7 cellular contexts compared by ENCODE assay signal in the genomic region with DNA sequence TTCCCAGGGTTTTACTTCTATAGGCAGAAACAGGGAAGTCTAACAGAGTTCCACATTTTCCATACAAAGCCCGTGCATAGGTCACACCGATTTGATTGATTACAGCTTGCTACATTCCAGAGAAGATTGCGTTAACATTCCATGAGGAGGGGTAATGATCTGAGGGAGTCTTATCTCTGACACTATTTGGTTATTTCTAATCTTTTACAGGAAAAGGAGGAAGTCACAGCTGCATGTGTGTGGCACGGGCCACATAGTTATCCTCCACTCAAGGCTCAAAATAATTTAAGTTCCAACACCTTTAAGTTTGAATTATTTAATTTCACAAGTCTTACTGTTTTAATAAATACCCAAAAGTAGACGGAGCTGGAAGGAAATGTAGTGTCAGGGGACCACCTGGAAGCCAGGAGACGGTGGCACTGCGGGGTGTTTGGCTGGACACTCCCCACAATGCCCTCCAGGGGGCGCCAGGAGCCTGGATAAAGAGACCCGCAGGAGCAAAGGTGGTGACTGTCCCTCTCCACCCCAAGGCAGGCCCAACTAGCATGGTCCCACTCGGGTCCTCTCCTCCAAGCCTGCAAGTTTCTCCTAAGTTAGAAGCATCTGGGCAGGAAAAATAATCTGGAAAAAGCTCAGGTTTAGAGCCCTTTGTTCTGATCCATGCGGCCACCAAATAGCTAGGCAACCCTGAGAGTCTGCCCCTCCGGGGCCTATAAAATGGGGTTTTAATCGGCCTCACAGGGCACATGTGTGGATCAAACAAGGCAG. TPM values are rescaled to one million over a fixed set of nuclear protein-coding genes. Genes with fewer than 3 reads are reported as not detected.
A peak's percentile ranks its signal among the peaks of the same experiment; 100 is the strongest.
DNase-seq lines count a peak whose midpoint lies in the region; ATAC-seq, FAIRE-seq and TF ChIP-seq lines count a peak whose summit lies in the region.

No MANE protein-coding gene starts in this region.

- TF ChIP-seq CTCF in VCaP (conservative IDR thresholded peaks at IDR 0.05) (peak; percentile 94), brain (conservative IDR thresholded peaks at IDR 0.05) (peak; percentile 99 to 100)

- peaks cover 6% of the 10 kb centered on the region for H3K4me1 Mint-ChIP-seq in brain

- H3K9me3 Mint-ChIP-seq in brain, result no peaks in the 10 kb centered on the region

- H3K27ac ChIP-seq in VCaP, result no peak overlapping the region; the same call in 1 of the 2 replicates

- no peaks in the 10 kb centered on the region for H3K36me3 Mint-ChIP-seq in brain

- peak overlapping the region in 1 of 5 experiments; percentile 9 for H3K27ac Mint-ChIP-seq in brain

- intact Hi-C loops in left colon (cut with DNase I, micrococcal nuclease), result loop anchor here (2.0 to 10.0 kb wide), 3 partner anchors 93 to 300 kb away; no protein-coding TSS in a partner anchor

- FAIRE-seq in GM12891 (lab: Jason Lieb, UNC), result no peak

- ATAC-seq in left colon (peak; percentile 71), GM21367 (IDR thresholded peaks at IDR 0.05; ENCODE audit: unreplicated experiment) (no peak)

- peaks cover 11% of the 10 kb centered on the region for H3K27me3 Mint-ChIP-seq in brain

- no peak for TF ChIP-seq POLR2A in GM12891 (IDR thresholded peaks at IDR 0.05; ENCODE audit: low read depth, low read length)

- no peak overlapping the region for H3K4me3 Mint-ChIP-seq in brain

- DNase-seq in GM12891 (ENCODE audit: insufficient read length, low spot score), result peak; percentile 69
- DNase-seq in NCI-H2029 treated with DMSO at 0.1 percent for 48 hours (lab: John Stamatoyannopoulos, UW), result peak; percentile 58
- DNase-seq in left colon, result peak; percentile 76 to 86
- DNase-seq in stimulated activated CD4-positive, alpha-beta T cell treated with anti-CD3 and anti-CD28 coated beads, Interleukin-4, amount 100 ng/mL, for 1 hour, result peak; percentile 82

TF ChIP-seq in GM12891, 5 proteins besides CTCF, POLR2A, EP300 and RAD21:
- TF ChIP-seq POLR2AphosphoS5 (IDR thresholded peaks at IDR 0.05; ENCODE audit: low read depth, low read length) (no peak), TAF1 (IDR thresholded peaks at IDR 0.05; ENCODE audit: low read depth, low read length) (no peak), SPI1 (IDR thresholded peaks at IDR 0.05; ENCODE audit: low read depth, low read length) (no peak), PAX5 (IDR thresholded peaks at IDR 0.05; ENCODE audit: insufficient read depth, low read length, severe bottlenecking) (no peak), POU2F2 (IDR thresholded peaks at IDR 0.05; ENCODE audit: low read depth, low read length) (no peak)

RNA-seq across cellular contexts. Expression of a gene that starts 20.2 kb away (rescaled TPM):
- 2.8 TPM for polyA plus RNA-seq in GM12891 (2012; ENCODE audit: low read depth, missing spikeins)
- polyA plus RNA-seq in brain (ENCODE audit: insufficient read depth, low read depth, low replicate concordance), result 582 TPM
- total RNA-seq in left colon, result 1,000 to 10,000 TPM; 4,047 to 4,291 TPM

RNA-seq across cellular contexts. Expression of a gene that starts 35.9 kb away (rescaled TPM):
- not detected for polyA plus RNA-seq in GM12891 (2012; ENCODE audit: low read depth, missing spikeins)
- polyA plus RNA-seq in brain (ENCODE audit: insufficient read depth, low read depth, low replicate concordance), result not detected
- not detected for total RNA-seq in left colon

RNA-seq across cellular contexts. Expression of a gene that starts 50.6 kb away (rescaled TPM):
- polyA plus RNA-seq in GM12891 (2012; ENCODE audit: low read depth, missing spikeins), result not detected
- not detected for polyA plus RNA-seq in brain (ENCODE audit: insufficient read depth, low read depth, low replicate concordance)
- not detected for total RNA-seq in left colon
